ENCODE assay signal across 8 cellular contexts in genomic region chr9:25964239-25964638, GRCh38.
DNase-seq lines count a peak whose midpoint lies in the region; ATAC-seq and TF ChIP-seq lines count a peak whose summit lies in the region.

No MANE protein-coding gene starts in this region.

- H3K27me3 Mint-ChIP-seq in type B pancreatic cell = no peaks in the 10 kb centered on the region

- no peak overlapping the region for H3K9ac ChIP-seq in SU-DHL-6 (ENCODE audit: low read length)

- H3K9me2 ChIP-seq in SU-DHL-6 (replicated peaks; ENCODE audit: insufficient read depth, low read length) = no peaks in the 10 kb centered on the region

- H3K4me1 ChIP-seq in Peyer's patch = no peaks in the 10 kb centered on the region

- H3K4me3 Mint-ChIP-seq in type B pancreatic cell = no peak overlapping the region

- no peak overlapping the region for H3K4me3 ChIP-seq in MG63
- no peak overlapping the region for H3K4me3 ChIP-seq in SU-DHL-6 (ENCODE audit: insufficient read depth, low read length, poor library complexity, severe bottlenecking)
- no peak overlapping the region for H3K4me3 ChIP-seq in Peyer's patch

- no peak overlapping the region for H3K27ac Mint-ChIP-seq in type B pancreatic cell

- H3K9me3 Mint-ChIP-seq in type B pancreatic cell = peaks cover 5% of the 10 kb centered on the region

- no peaks in the 10 kb centered on the region for H3K4me1 Mint-ChIP-seq in type B pancreatic cell (ENCODE audit: unreplicated experiment)

- H2AFZ ChIP-seq in SU-DHL-6 (ENCODE audit: low read depth, low read length, severe bottlenecking) = no peak overlapping the region

- H3K36me3 Mint-ChIP-seq in type B pancreatic cell = no peaks in the 10 kb centered on the region

- peak; percentile 42 for TF ChIP-seq CTCF in SU-DHL-6 (IDR thresholded peaks at IDR 0.05; ENCODE audit: insufficient read depth, low read length, poor library complexity, severe bottlenecking)
- TF ChIP-seq CTCF in type B pancreatic cell (conservative IDR thresholded peaks at IDR 0.05) = peak; percentile 74
- peak in 1 of 6 experiments; percentile 11 for TF ChIP-seq CTCF in Peyer's patch (IDR thresholded peaks at IDR 0.05)

- H4K20me1 ChIP-seq in SU-DHL-6 (ENCODE audit: low read depth, low read length) = no peaks in the 10 kb centered on the region

- no peak for TF ChIP-seq POLR2A in Peyer's patch (IDR thresholded peaks at IDR 0.05)

- no peaks in the 10 kb centered on the region for H3F3A ChIP-seq in SU-DHL-6 (ENCODE audit: insufficient read depth)

- H3K27ac ChIP-seq in SU-DHL-6 (ENCODE audit: low read depth, low read length) = no peak overlapping the region
- H3K27ac ChIP-seq in Peyer's patch = no peak overlapping the region

- ATAC-seq in GM19023 (IDR thresholded peaks at IDR 0.05; ENCODE audit: unreplicated experiment) (peak; percentile 66), HG03469 (IDR thresholded peaks at IDR 0.05; ENCODE audit: unreplicated experiment) (no peak)

- H3K79me2 ChIP-seq in SU-DHL-6 (ENCODE audit: insufficient read depth, low read length) = no peaks in the 10 kb centered on the region

- H3K36me3 ChIP-seq in MG63 (no peaks in the 10 kb centered on the region), SU-DHL-6 (ENCODE audit: low read length) (no peaks in the 10 kb centered on the region), Peyer's patch (no peaks in the 10 kb centered on the region)

- no peak overlapping the region for H3K4me2 ChIP-seq in SU-DHL-6 (ENCODE audit: low read depth, low read length, poor library complexity, severe bottlenecking)

- H3K27me3 ChIP-seq in MG63 (no peaks in the 10 kb centered on the region), SU-DHL-6 (ENCODE audit: low read length) (no peaks in the 10 kb centered on the region), Peyer's patch (no peaks in the 10 kb centered on the region)

- DNase-seq in Ammon's horn (ENCODE audit: low spot score) = peak; percentile 42
- DNase-seq in MG63 = peak; percentile 24
- peak; percentile 2 for DNase-seq in hepatic stellate cell (ENCODE audit: low spot score)
- no peak for DNase-seq in type B pancreatic cell (ENCODE audit: extremely low spot score, unreplicated experiment)
- no peak for DNase-seq in Peyer's patch

- no peaks in the 10 kb centered on the region for H3K9me3 ChIP-seq in MG63
- H3K9me3 ChIP-seq in SU-DHL-6 (ENCODE audit: insufficient read depth, low read length) = no peaks in the 10 kb centered on the region
- peaks cover 0 to 9% (median 0%) of the 10 kb centered on the region in 4 donors for H3K9me3 ChIP-seq in Peyer's patch

Comparison
In these comparisons a context has a peak if more than half of its experiments do, and no peak if none do; other contexts are left out.
1. DNase-seq: peak in Ammon's horn (single experiment), MG63 (single experiment) and hepatic stellate cell (single experiment); none in type B pancreatic cell (single experiment) and Peyer's patch (0 of 3).